19 cellular contexts compared by ENCODE assay signal in genomic region chr11:35432464-35432863, GRCh38. TPM values are rescaled to one million over a fixed set of nuclear protein-coding genes. Genes with fewer than 3 reads are reported as not detected.
DNase-seq lines count a peak whose midpoint lies in the region; ATAC-seq and TF ChIP-seq lines count a peak whose summit lies in the region.
"Had no signal": no experiment of that assay in that cellular context is flagged by ENCODE, and none has a peak within 500 bp of the region (broad histone marks: within the 10 kb centered on the region; RNA-seq: fewer than 3 reads in every experiment).

No MANE protein-coding gene starts in this region.

- POLR2A ChIA-PET in IMR-90 (lab: Charles Lee; ENCODE audit: unreplicated experiment), result no interaction called here
- POLR2A ChIA-PET in CD4-positive, alpha-beta memory T cell (lab: Charles Lee; ENCODE audit: partially characterized antibody), result no interaction called here

- no peaks in the 10 kb centered on the region for H3K27me3 ChIP-seq in IMR-90 (ENCODE audit: control insufficient read depth, insufficient read depth, low read length)
- no peaks in the 10 kb centered on the region for H3K27me3 ChIP-seq in esophagus muscularis mucosa
- no peaks in the 10 kb centered on the region for H3K27me3 ChIP-seq in upper lobe of left lung
- no peaks in the 10 kb centered on the region for H3K27me3 ChIP-seq in CD4-positive, alpha-beta memory T cell (ENCODE audit: insufficient read depth, low read length)
- H3K27me3 ChIP-seq in right atrium auricular region, result no peaks in the 10 kb centered on the region
- H3K27me3 ChIP-seq: BE2C, BLaER1 had no signal

- H2AK9ac ChIP-seq in IMR-90 (replicated peaks; ENCODE audit: low read depth, low read length, poor library complexity), result no peak overlapping the region

- H3K18ac ChIP-seq in IMR-90 (ENCODE audit: low read depth, low read length), result no peak overlapping the region

- no TSS peak for BruUV-seq in IMR-90 (replicated peaks; lab: Mats Ljungman, UMichigan)

- no peak overlapping the region for H4K91ac ChIP-seq in IMR-90 (ENCODE audit: insufficient read depth, low read depth, low read length)

- H4K20me1 ChIP-seq in IMR-90 (ENCODE audit: insufficient read depth, low read length), result no peaks in the 10 kb centered on the region
- H4K20me1 ChIP-seq: BLaER1 had no signal

- H3K4me3 Mint-ChIP-seq in CD4-positive, alpha-beta memory T cell, result no peak overlapping the region
- H3K4me3 Mint-ChIP-seq: CD14-positive monocyte; CD4-positive, CD25-positive, alpha-beta regulatory T cell; CD8-positive, alpha-beta T cell had no signal

- H3K27me3 Mint-ChIP-seq in CD4-positive, alpha-beta memory T cell, result peaks cover 28 to 47% of the 10 kb centered on the region in 2 donors

- intact Hi-C loops in IMR-90 (cut with micrococcal nuclease), result no loop called here
- intact Hi-C loops in esophagus muscularis mucosa (cut with DNase I), result no loop called here
- intact Hi-C loops in CD4-positive, alpha-beta memory T cell (cut with micrococcal nuclease), result no loop called here

- H2BK120ac ChIP-seq in IMR-90 (ENCODE audit: low read depth, low read length), result no peak overlapping the region

- no peak for TF ChIP-seq EP300 in esophagus muscularis mucosa (IDR thresholded peaks at IDR 0.05)
- no peak for TF ChIP-seq EP300 in upper lobe of left lung (IDR thresholded peaks at IDR 0.05)

- H3K9me3 ChIP-seq in IMR-90 (ENCODE audit: control insufficient read depth, insufficient read depth, low read length) (no peaks in the 10 kb centered on the region), esophagus muscularis mucosa (no peaks in the 10 kb centered on the region), upper lobe of left lung (no peaks in the 10 kb centered on the region), right atrium auricular region (no peaks in the 10 kb centered on the region)
- no peaks in the 10 kb centered on the region for H3K9me3 ChIP-seq in CD4-positive, alpha-beta memory T cell (ENCODE audit: control insufficient read depth in 1 of 2, low read length in 2 of 2)
- H3K9me3 ChIP-seq: BE2C, BLaER1, Caco-2 had no signal

- H3K14ac ChIP-seq in IMR-90 (replicated peaks; ENCODE audit: low read depth, low read length), result no peak overlapping the region

- no peak overlapping the region for H3K4ac ChIP-seq in IMR-90 (ENCODE audit: low read depth, low read length)

- H3K4me3 ChIP-seq in IMR-90 (ENCODE audit: insufficient read depth, low read depth, low read length) (no peak overlapping the region), esophagus muscularis mucosa (no peak overlapping the region), upper lobe of left lung (no peak overlapping the region), right atrium auricular region (no peak overlapping the region)
- no peak overlapping the region for H3K4me3 ChIP-seq in CD4-positive, alpha-beta memory T cell (ENCODE audit: low read length in 2 of 2)
- H3K4me3 ChIP-seq: BLaER1, GM12878 had no signal

- 95% methylated on average over 5 of the region's 14 CpGs; no CpG with 5 or more reads in 1 of the 2 experiments for WGBS in IMR-90 (ENCODE audit: extremely low coverage in 2 of 2, insufficient read length in 1 of 2), 2 experiments
- WGBS in esophagus muscularis mucosa, result 95% methylated on average over 5 of the region's 14 CpGs
- 90 to 97% methylated on average over 3 to 14 of the region's 14 CpGs for WGBS in upper lobe of left lung, 2 donors

- no peaks in the 10 kb centered on the region for H3K36me3 Mint-ChIP-seq in CD4-positive, alpha-beta memory T cell
- H3K36me3 Mint-ChIP-seq: CD14-positive monocyte; CD4-positive, CD25-positive, alpha-beta regulatory T cell; CD8-positive, alpha-beta T cell had no signal

- dilution Hi-C loops in IMR-90 (cut with HindIII; ENCODE audit: low sequenced_read_pairs, unreplicated experiment), result no loop called here

- H2BK20ac ChIP-seq in IMR-90 (ENCODE audit: low read depth, low read length), result no peak overlapping the region

- TF ChIP-seq CTCF in IMR-90 (conservative IDR thresholded peaks at IDR 0.05; ENCODE audit: low read depth, low read length), result no peak
- TF ChIP-seq CTCF in esophagus muscularis mucosa (IDR thresholded peaks at IDR 0.05), result no peak
- TF ChIP-seq CTCF in upper lobe of left lung (IDR thresholded peaks at IDR 0.05), result no peak
- no peak for TF ChIP-seq CTCF in GM10266 (IDR thresholded peaks at IDR 0.05; ENCODE audit: control insufficient read depth, insufficient read depth, low read depth, missing control alignments)
- TF ChIP-seq CTCF in right atrium auricular region (IDR thresholded peaks at IDR 0.05), result no peak

- no peak overlapping the region for H3K4me2 ChIP-seq in IMR-90 (ENCODE audit: low read depth, low read length)
- H3K4me2 ChIP-seq: BLaER1 had no signal

- H2BK15ac ChIP-seq in IMR-90 (ENCODE audit: low read depth, low read length), result no peak overlapping the region

- no peak overlapping the region for H4K8ac ChIP-seq in IMR-90 (ENCODE audit: low read depth in 2 of 2, low read length in 2 of 2)

- peaks cover 46% of the 10 kb centered on the region for H3K36me3 ChIP-seq in IMR-90 (ENCODE audit: control insufficient read depth, insufficient read depth, low read length)
- no peaks in the 10 kb centered on the region for H3K36me3 ChIP-seq in esophagus muscularis mucosa
- H3K36me3 ChIP-seq in upper lobe of left lung, result no peaks in the 10 kb centered on the region
- no peaks in the 10 kb centered on the region for H3K36me3 ChIP-seq in CD4-positive, alpha-beta memory T cell (ENCODE audit: insufficient read depth, low read length)
- H3K36me3 ChIP-seq in right atrium auricular region, result no peaks in the 10 kb centered on the region
- H3K36me3 ChIP-seq: BE2C, BLaER1 had no signal

- no peaks in the 10 kb centered on the region for H3K4me1 Mint-ChIP-seq in CD4-positive, alpha-beta memory T cell
- H3K4me1 Mint-ChIP-seq: CD14-positive monocyte; CD4-positive, CD25-positive, alpha-beta regulatory T cell had no signal

- no peak overlapping the region for H3K9ac ChIP-seq in IMR-90 (ENCODE audit: low read depth, low read length)
- H3K9ac ChIP-seq: BLaER1 had no signal

- no peak overlapping the region for H2BK5ac ChIP-seq in IMR-90 (ENCODE audit: low read depth, low read length, poor library complexity, severe bottlenecking)

- in situ Hi-C loops in IMR-90 (cut with MboI; ENCODE audit: low sequenced_read_pairs), result no loop called here

- no peak for TF ChIP-seq RAD21 in IMR-90 (IDR thresholded peaks at IDR 0.05; ENCODE audit: low read length)

- H3K9me1 ChIP-seq in IMR-90 (ENCODE audit: insufficient read depth, low read length), result peaks cover 9% of the 10 kb centered on the region; the same call in 1 of the 2 replicates

- H2AK5ac ChIP-seq in IMR-90 (ENCODE audit: low read depth, low read length), result no peak overlapping the region

- no peak overlapping the region for H3K27ac Mint-ChIP-seq in CD4-positive, alpha-beta memory T cell
- H3K27ac Mint-ChIP-seq: CD4-positive, CD25-positive, alpha-beta regulatory T cell; CD8-positive, alpha-beta T cell had no signal

- DNase-seq in IMR-90 (no peak), esophagus muscularis mucosa (ENCODE audit: extremely low spot score) (peak; percentile 91), upper lobe of left lung (peak in 1 of 2 donors; percentile 25), GM10266 (ENCODE audit: extremely low spot score) (no peak), right atrium auricular region (ENCODE audit: low spot score) (no peak)
- no peak for DNase-seq in CD4-positive, alpha-beta memory T cell
- DNase-seq: 8988T; ACHN; BE2C; C1 segment of cervical spinal cord; Caco-2; Calu3; CD4-positive, CD25-positive, alpha-beta regulatory T cell; CD8-positive, alpha-beta T cell; DMS79 treated with DMSO at 0.1 percent for 48 hours; GF-D8 had no signal

- H3K79me1 ChIP-seq in IMR-90 (ENCODE audit: low read depth in 1 of 2, low read length in 2 of 2), result peaks cover 0 to 7% of the 10 kb centered on the region in 2 experiments; a peak in 1 of 4 replicates

- H3K4me1 ChIP-seq in IMR-90 (ENCODE audit: control insufficient read depth, insufficient read depth, low read length) (no peaks in the 10 kb centered on the region), esophagus muscularis mucosa (peaks cover 0 to 3% (median 1%) of the 10 kb centered on the region in 4 donors), upper lobe of left lung (peaks cover 0 to 2% (median 0%) of the 10 kb centered on the region in 4 donors), right atrium auricular region (no peaks in the 10 kb centered on the region)
- H3K4me1 ChIP-seq in CD4-positive, alpha-beta memory T cell (ENCODE audit: insufficient read depth, low read length), result no peaks in the 10 kb centered on the region
- H3K4me1 ChIP-seq: BE2C, BLaER1, Caco-2 had no signal

- H3K27ac ChIP-seq in IMR-90 (ENCODE audit: insufficient read depth, low read length), result no peak overlapping the region
- H3K27ac ChIP-seq in esophagus muscularis mucosa (replicated peaks in 1 of 4), result no peak overlapping the region
- no peak overlapping the region for H3K27ac ChIP-seq in upper lobe of left lung
- no peak overlapping the region for H3K27ac ChIP-seq in CD4-positive, alpha-beta memory T cell (ENCODE audit: low read depth, low read length)
- H3K27ac ChIP-seq in right atrium auricular region, result no peak overlapping the region
- H3K27ac ChIP-seq: BLaER1 had no signal

- no peak overlapping the region for H3K56ac ChIP-seq in IMR-90 (ENCODE audit: extremely low read depth, insufficient read depth, low read length)

- H2AFZ ChIP-seq in IMR-90 (replicated peaks; ENCODE audit: low read length, poor library complexity), result peak overlapping the region; percentile 14

- no peak overlapping the region for H3K23ac ChIP-seq in IMR-90 (ENCODE audit: low read depth, low read length)

- TF ChIP-seq POLR2A in IMR-90 (IDR thresholded peaks at IDR 0.05; ENCODE audit: low read depth, low read length) (no peak), esophagus muscularis mucosa (IDR thresholded peaks at IDR 0.05; ENCODE audit: low read depth) (no peak), upper lobe of left lung (IDR thresholded peaks at IDR 0.05) (no peak)

- CTCF ChIA-PET in IMR-90 (lab: Yijun Ruan, JAX), result no interaction called here
- CTCF ChIA-PET in CD4-positive, alpha-beta memory T cell (lab: Charles Lee; ENCODE audit: partially characterized antibody), result no interaction called here

- ATAC-seq in IMR-90 (ENCODE audit: low read depth) (no peak), upper lobe of left lung (ENCODE audit: low FRiP score in 2 of 2) (peak; percentile 7 to 27)
- ATAC-seq: CD8-positive, alpha-beta T cell; GM12878 had no signal

- H4K5ac ChIP-seq in IMR-90 (ENCODE audit: low read depth, low read length), result no peak overlapping the region

- H3K9me3 Mint-ChIP-seq in CD4-positive, alpha-beta memory T cell, result no peaks in the 10 kb centered on the region
- H3K9me3 Mint-ChIP-seq: CD4-positive, CD25-positive, alpha-beta regulatory T cell; CD8-positive, alpha-beta T cell had no signal

TF ChIP-seq in IMR-90, 13 proteins besides CTCF, POLR2A, EP300 and RAD21 (continues in another document):
- no peak for TF ChIP-seq RCOR1 (IDR thresholded peaks at IDR 0.05; ENCODE audit: insufficient replicate concordance, low read length)

RNA-seq across cellular contexts. Expression of gene SLC1A2, which starts 13.1 kb away (rescaled TPM):
- total RNA-seq in IMR-90 (2012; rRNA removed), result 0.54 and 0.56 TPM in 2 replicates
- 0.15 and 0.17 TPM in 2 replicates for polyA plus RNA-seq in IMR-90 (2012; rRNA removed)
- polyA plus RNA-seq in IMR-90 (2012; cell fraction: cytosol; rRNA removed), result 0.01 and 0.05 TPM in 2 replicates
- polyA plus RNA-seq in IMR-90 (2012; cell fraction: nucleus; rRNA removed; ENCODE audit: low replicate concordance), result 0.41 and 2.7 TPM in 2 replicates
- total RNA-seq in esophagus muscularis mucosa, result under 1 TPM; 0.17 to 0.69 (median 0.37) TPM
- 1 to 10 TPM; 1.5 to 3.1 (median 2.0) TPM for total RNA-seq in upper lobe of left lung
- total RNA-seq in CD4-positive, alpha-beta memory T cell, result under 1 TPM; 0.08 to 0.09 TPM
- polyA plus RNA-seq in CD4-positive, alpha-beta memory T cell, result under 1 TPM; 0.13 to 0.25 TPM
- total RNA-seq in right atrium auricular region, result 1 to 10 TPM in 1 of 2 donors, under 1 TPM in 1; 0.63 to 2.5 TPM
- total RNA-seq: CD4-positive, CD25-positive, alpha-beta regulatory T cell; CD8-positive, alpha-beta T cell had no signal
- polyA plus RNA-seq: CD14-positive monocyte had no signal
